ENCODE assay signal across 32 cellular contexts in the genomic region with DNA sequence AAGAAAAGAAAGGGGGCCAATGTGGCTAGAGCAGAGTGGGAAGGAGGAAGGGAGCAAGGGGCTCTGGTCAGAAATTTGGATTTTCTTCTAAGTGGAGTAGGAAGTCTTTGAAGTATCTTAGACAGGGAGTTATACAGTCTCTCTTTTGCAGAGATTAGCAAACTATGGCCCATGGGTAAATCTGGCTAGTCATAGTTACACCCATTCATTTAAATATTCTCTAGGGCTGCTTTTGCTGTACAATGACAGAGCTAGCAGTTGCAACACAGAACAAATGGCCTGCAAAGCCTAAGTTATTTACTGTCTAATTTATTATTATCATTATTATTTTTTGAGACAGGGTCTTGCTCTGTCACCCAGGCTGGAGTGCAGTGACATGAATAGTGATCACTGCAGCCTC. TPM values are rescaled to one million over a fixed set of nuclear protein-coding genes. Genes with fewer than 3 reads are reported as not detected.
"Had no signal": no experiment of that assay in that cellular context is flagged by ENCODE, and none has a peak within 500 bp of the region (broad histone marks: within the 10 kb centered on the region; RNA-seq: fewer than 3 reads in every experiment).

No MANE protein-coding gene starts in this region.

- H3K4me3 ChIP-seq: colonic mucosa, heart right ventricle, mucosa of descending colon, prostate gland, right atrium auricular region, stomach, testis, tibial artery had no signal

- H3K27ac Mint-ChIP-seq: dendritic cell treated with granulocyte-macrophage colony-stimulating factor and Interleukin-4, amounts not matched to agents 40 ng/mL and 50 ng/mL, for 4 days; endodermal cell; immature natural killer cell; mesothelial cell of epicardium; natural killer cell treated with Interleukin-12 subunit alpha and Interleukin-12 subunit beta and Interleukin-15 and Interleukin-18, amount 100 ng/mL, for 72 hours; stimulated activated effector memory CD8-positive, alpha-beta T cell treated with anti-CD3 and anti-CD28 coated beads, Interleukin-12 subunit alpha, Interleukin-12 subunit beta, amount 100 ng/mL, for 72 hours; type B pancreatic cell had no signal

- H3K27me3 ChIP-seq: colonic mucosa, right atrium auricular region, stomach, testis, tibial artery had no signal

- ATAC-seq: heart right ventricle; mucosa of descending colon; natural killer cell treated with Interleukin-12 subunit alpha and Interleukin-12 subunit beta and Interleukin-15 and Interleukin-18, amount 100 ng/mL, for 72 hours; sciatic nerve; stimulated activated effector memory CD8-positive, alpha-beta T cell treated with anti-CD3 and anti-CD28 coated beads, Interleukin-12 subunit alpha, Interleukin-12 subunit beta, amount 100 ng/mL, for 72 hours had no signal

- H3K9me3 Mint-ChIP-seq: dendritic cell treated with granulocyte-macrophage colony-stimulating factor and Interleukin-4, amounts not matched to agents 40 ng/mL and 50 ng/mL, for 4 days; immature natural killer cell; naive B cell; natural killer cell treated with Interleukin-12 subunit alpha and Interleukin-12 subunit beta and Interleukin-15 and Interleukin-18, amount 100 ng/mL, for 72 hours; stimulated activated effector memory CD8-positive, alpha-beta T cell treated with anti-CD3 and anti-CD28 coated beads, Interleukin-12 subunit alpha, Interleukin-12 subunit beta, amount 100 ng/mL, for 72 hours; type B pancreatic cell had no signal

- H3K4me1 ChIP-seq: colonic mucosa, prostate gland, right atrium auricular region, testis, tibial artery had no signal

- DNase-seq: colonic mucosa; effector CD8-positive, alpha-beta T cell; endodermal cell; foreskin melanocyte; glutamatergic neuron; heart right ventricle; hypothalamus; immature natural killer cell; islet precursor cell; kidney glomerular epithelial cell; mesenchymal stem cell; mucosa of descending colon; naive B cell; stimulated activated CD4-positive, alpha-beta T cell treated with anti-CD3 and anti-CD28 coated beads, Interleukin-2, amount 100 ng/mL, for 24 hours; stimulated activated CD4-positive, alpha-beta T cell treated with anti-CD3 and anti-CD28 coated beads, Interleukin-4, amount 100 ng/mL, for 24 hours; stimulated activated naive CD4-positive, alpha-beta T cell treated with Interleukin-2 at 50 U/mL for 16 hours; stomach; testis; tibial artery had no signal

- H3K4me3 Mint-ChIP-seq: dendritic cell treated with granulocyte-macrophage colony-stimulating factor and Interleukin-4, amounts not matched to agents 40 ng/mL and 50 ng/mL, for 4 days; endodermal cell; immature natural killer cell; mesothelial cell of epicardium; naive B cell; natural killer cell treated with Interleukin-12 subunit alpha and Interleukin-12 subunit beta and Interleukin-15 and Interleukin-18, amount 100 ng/mL, for 72 hours; neural crest cell; stimulated activated effector memory CD8-positive, alpha-beta T cell treated with anti-CD3 and anti-CD28 coated beads, Interleukin-12 subunit alpha, Interleukin-12 subunit beta, amount 100 ng/mL, for 72 hours; type B pancreatic cell had no signal

- H3K36me3 ChIP-seq: colonic mucosa, heart right ventricle, neutrophil, prostate gland, right atrium auricular region, stomach, tibial artery had no signal

- H3K36me3 Mint-ChIP-seq: mesothelial cell of epicardium; naive B cell; natural killer cell treated with Interleukin-12 subunit alpha and Interleukin-12 subunit beta and Interleukin-15 and Interleukin-18, amount 100 ng/mL, for 72 hours; stimulated activated effector memory CD8-positive, alpha-beta T cell treated with anti-CD3 and anti-CD28 coated beads, Interleukin-12 subunit alpha, Interleukin-12 subunit beta, amount 100 ng/mL, for 72 hours; type B pancreatic cell had no signal

- H3K27ac ChIP-seq: colonic mucosa, heart right ventricle, neutrophil, prostate gland, right atrium auricular region, stomach, testis, tibial artery had no signal

- H3K9me3 ChIP-seq: colonic mucosa, heart right ventricle, mucosa of descending colon, neutrophil, prostate gland, right atrium auricular region, stomach, testis, tibial artery had no signal

RNA-seq across cellular contexts. Expression of gene LAMB4, which starts 10.5 kb away (rescaled TPM):
- total RNA-seq: chondrocyte; endodermal cell; lung microvascular endothelial cell; natural killer cell treated with Interleukin-12 subunit alpha and Interleukin-12 subunit beta and Interleukin-15 and Interleukin-18, amount 100 ng/mL, for 72 hours; right atrium auricular region; subcutaneous adipose tissue had no signal
- polyA plus RNA-seq: immature natural killer cell had no signal
